Comparison of ENCODE assay signal across 1 cellular context in the genomic region with DNA sequence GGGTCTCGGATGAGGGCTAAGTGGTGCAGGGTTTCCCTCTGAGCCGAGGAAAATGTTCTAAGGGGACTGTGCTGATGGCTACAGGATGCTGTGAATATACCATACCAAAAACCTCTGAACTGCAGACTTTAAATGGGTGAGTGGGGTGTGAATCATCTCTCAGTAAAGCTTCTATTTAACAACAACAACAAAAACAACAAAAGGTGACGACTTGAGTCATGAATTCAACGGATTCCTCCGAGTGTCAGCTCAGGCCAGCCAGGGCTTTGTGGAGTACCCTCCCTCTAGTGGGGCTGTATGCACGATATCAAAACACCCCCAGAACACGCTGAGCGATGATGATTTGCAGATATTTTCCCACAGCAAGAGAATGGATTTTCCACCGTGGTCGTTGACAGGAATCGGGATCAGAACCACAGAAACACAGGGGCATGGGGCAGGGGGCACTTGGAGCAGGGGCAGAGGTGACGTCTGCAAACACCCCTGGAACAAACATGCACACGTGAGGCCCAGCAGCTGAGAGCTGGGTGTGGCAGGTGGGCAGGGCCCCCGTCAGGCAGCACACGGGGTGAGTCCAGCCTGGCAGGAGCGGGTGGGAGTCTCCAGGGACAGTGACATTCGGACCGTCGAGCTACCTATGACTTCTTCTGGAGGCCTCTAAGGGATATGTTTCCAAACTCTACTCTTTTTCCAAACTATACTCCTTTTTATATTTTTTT.
TF ChIP-seq lines count a peak whose summit lies in the region.

No MANE protein-coding gene starts in this region.

TF ChIP-seq in K562, 482 proteins besides CTCF, POLR2A, EP300 and RAD21:
- TF ChIP-seq RBM25 (IDR thresholded peaks at IDR 0.05; ENCODE audit: low read depth, low read length, severe bottlenecking), result no peak
- TF ChIP-seq, protein P1, sequence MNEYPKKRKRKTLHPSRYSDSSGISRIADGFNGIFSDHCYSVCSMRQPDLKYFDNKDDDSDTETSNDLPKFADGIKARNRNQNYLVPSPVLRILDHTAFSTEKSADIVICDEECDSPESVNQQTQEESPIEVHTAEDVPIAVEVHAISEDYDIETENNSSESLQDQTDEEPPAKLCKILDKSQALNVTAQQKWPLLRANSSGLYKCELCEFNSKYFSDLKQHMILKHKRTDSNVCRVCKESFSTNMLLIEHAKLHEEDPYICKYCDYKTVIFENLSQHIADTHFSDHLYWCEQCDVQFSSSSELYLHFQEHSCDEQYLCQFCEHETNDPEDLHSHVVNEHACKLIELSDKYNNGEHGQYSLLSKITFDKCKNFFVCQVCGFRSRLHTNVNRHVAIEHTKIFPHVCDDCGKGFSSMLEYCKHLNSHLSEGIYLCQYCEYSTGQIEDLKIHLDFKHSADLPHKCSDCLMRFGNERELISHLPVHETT (CRISPR knock-in tag; conservative IDR thresholded peaks at IDR 0.05 in 1 of 2, IDR thresholded peaks at IDR 0.05 in 1 of 2), result no peak
- TF ChIP-seq SIN3A (IDR thresholded peaks at IDR 0.05; ENCODE audit: borderline replicate concordance in 2 of 2, control insufficient read depth in 1 of 2, low read depth in 2 of 2, low read length in 2 of 2), result 0 out of 4 replicates have a peak, but pooled peaks of 1 of the 2 experiments have one; percentile 10
- no peak for TF ChIP-seq ZNF699 (CRISPR knock-in tag; IDR thresholded peaks at IDR 0.05; ENCODE audit: insufficient replicate concordance)
- TF ChIP-seq, protein P2, sequence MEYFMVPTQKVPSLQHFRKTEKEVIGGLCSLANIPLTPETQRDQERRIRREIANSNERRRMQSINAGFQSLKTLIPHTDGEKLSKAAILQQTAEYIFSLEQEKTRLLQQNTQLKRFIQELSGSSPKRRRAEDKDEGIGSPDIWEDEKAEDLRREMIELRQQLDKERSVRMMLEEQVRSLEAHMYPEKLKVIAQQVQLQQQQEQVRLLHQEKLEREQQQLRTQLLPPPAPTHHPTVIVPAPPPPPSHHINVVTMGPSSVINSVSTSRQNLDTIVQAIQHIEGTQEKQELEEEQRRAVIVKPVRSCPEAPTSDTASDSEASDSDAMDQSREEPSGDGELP (CRISPR knock-in tag; IDR thresholded peaks at IDR 0.05; ENCODE audit: borderline replicate concordance), result peak; percentile 46; the same call in 1 of the 2 replicates
- TF ChIP-seq, protein P3, sequence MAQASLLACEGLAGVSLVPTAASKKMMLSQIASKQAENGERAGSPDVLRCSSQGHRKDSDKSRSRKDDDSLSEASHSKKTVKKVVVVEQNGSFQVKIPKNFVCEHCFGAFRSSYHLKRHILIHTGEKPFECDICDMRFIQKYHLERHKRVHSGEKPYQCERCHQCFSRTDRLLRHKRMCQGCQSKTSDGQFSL (CRISPR knock-in tag; IDR thresholded peaks at IDR 0.05), result no peak
- TF ChIP-seq, protein P3 (tag; IDR thresholded peaks at IDR 0.05), result no peak
- TF ChIP-seq, protein P4, sequence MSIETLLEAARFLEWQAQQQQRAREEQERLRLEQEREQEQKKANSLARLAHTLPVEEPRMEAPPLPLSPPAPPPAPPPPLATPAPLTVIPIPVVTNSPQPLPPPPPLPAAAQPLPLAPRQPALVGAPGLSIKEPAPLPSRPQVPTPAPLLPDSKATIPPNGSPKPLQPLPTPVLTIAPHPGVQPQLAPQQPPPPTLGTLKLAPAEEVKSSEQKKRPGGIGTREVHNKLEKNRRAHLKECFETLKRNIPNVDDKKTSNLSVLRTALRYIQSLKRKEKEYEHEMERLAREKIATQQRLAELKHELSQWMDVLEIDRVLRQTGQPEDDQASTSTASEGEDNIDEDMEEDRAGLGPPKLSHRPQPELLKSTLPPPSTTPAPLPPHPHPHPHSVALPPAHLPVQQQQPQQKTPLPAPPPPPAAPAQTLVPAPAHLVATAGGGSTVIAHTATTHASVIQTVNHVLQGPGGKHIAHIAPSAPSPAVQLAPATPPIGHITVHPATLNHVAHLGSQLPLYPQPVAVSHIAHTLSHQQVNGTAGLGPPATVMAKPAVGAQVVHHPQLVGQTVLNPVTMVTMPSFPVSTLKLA (conservative IDR thresholded peaks at IDR 0.05), result 0 out of 4 replicates have a peak, but pooled peaks of 1 of the 2 experiments have one; percentile 38
- TF ChIP-seq ZNF316 (IDR thresholded peaks at IDR 0.05), result peak; percentile 2; the same call in 1 of the 2 replicates
- no peak for TF ChIP-seq CREBBP (IDR thresholded peaks at IDR 0.05; ENCODE audit: low read depth, low read length)
- no peak for TF ChIP-seq CHD2 (IDR thresholded peaks at IDR 0.05; ENCODE audit: low read depth, low read length)
- peak; percentile 24; the same call in 1 of the 2 replicates for TF ChIP-seq ZBTB7A (IDR thresholded peaks at IDR 0.05; ENCODE audit: borderline replicate concordance, control insufficient read depth, low read depth, low read length)
- no peak for TF ChIP-seq ASH1L (IDR thresholded peaks at IDR 0.05; ENCODE audit: borderline replicate concordance, low read depth, partially characterized antibody)
